ENCODE assay signal across 39 cellular contexts in genomic region chr7:107268593-107268992, GRCh38.
"Had no signal": no experiment of that assay in that cellular context is flagged by ENCODE, and none has a peak within 500 bp of the region (broad histone marks: within the 10 kb centered on the region; RNA-seq: fewer than 3 reads in every experiment).

No MANE protein-coding gene starts in this region.

- H3K4me3 ChIP-seq: adrenal gland, breast epithelium, cardiac muscle cell, esophagus squamous epithelium, gastroesophageal sphincter, heart right ventricle had no signal

- H3K9me3 ChIP-seq: adrenal gland, breast epithelium, esophagus squamous epithelium, gastroesophageal sphincter, heart right ventricle had no signal

- H3K4me3 Mint-ChIP-seq: activated B cell treated with CpG ODN at 0.5 μM for 24 hours; activated CD8-positive, alpha-beta memory T cell treated with anti-CD3 and anti-CD28 coated beads, Interleukin-2, amount 10 ng/mL, durations not matched to agents 7 days and 5 days; activated CD8-positive, alpha-beta T cell treated with anti-CD3 and anti-CD28 coated beads, Interleukin-2, amount 10 ng/mL, durations not matched to agents 7 days and 5 days; activated naive CD4-positive, alpha-beta T cell treated with anti-CD3 and anti-CD28 coated beads for 36 hours; activated naive CD4-positive, alpha-beta T cell treated with anti-CD3 and anti-CD28 coated beads, Interleukin-2, amount 50 U/mL, for 24 hours; activated naive CD8-positive, alpha-beta T cell treated with anti-CD3 and anti-CD28 coated beads for 36 hours; activated naive CD8-positive, alpha-beta T cell treated with anti-CD3 and anti-CD28 coated beads, Interleukin-2, amount 50 U/mL, for 24 hours; activated T-helper 1 cell treated with anti-CD3 and anti-CD28 coated beads, Interleukin-12 subunit alpha, Interleukin-12 subunit beta, Interleukin-2, Interleukin-4 antibody, amounts not matched to agents 30 ng/mL and 10 ng/mL and 1 ng/mL, durations not matched to agents 14 hours and 24 hours and 36 hours; brain; T-cell; T-helper 17 cell; T-helper 2 cell treated with Interferon-gamma antibody and Interleukin-4, amounts not matched to agents 5 μg/mL and 100 μg/mL, for 36 hours had no signal

- H3K4me1 Mint-ChIP-seq: activated B cell treated with CpG ODN at 0.5 μM for 24 hours; activated CD8-positive, alpha-beta memory T cell treated with anti-CD3 and anti-CD28 coated beads, Interleukin-2, amount 10 ng/mL, durations not matched to agents 7 days and 5 days; activated naive CD4-positive, alpha-beta T cell treated with anti-CD3 and anti-CD28 coated beads, Interleukin-2, amount 50 U/mL, for 24 hours; activated naive CD8-positive, alpha-beta T cell treated with anti-CD3 and anti-CD28 coated beads for 36 hours; activated naive CD8-positive, alpha-beta T cell treated with anti-CD3 and anti-CD28 coated beads, Interleukin-2, amount 50 U/mL, for 24 hours; brain; T-cell had no signal

- H3K4me1 ChIP-seq: adrenal gland, breast epithelium, esophagus squamous epithelium, gastroesophageal sphincter had no signal

- H3K27me3 ChIP-seq: adrenal gland, breast epithelium, cardiac muscle cell, esophagus squamous epithelium, gastroesophageal sphincter, heart right ventricle had no signal

- DNase-seq: activated B cell treated with CpG ODN at 0.5 μM for 24 hours; activated CD4-positive, alpha-beta T cell treated with anti-CD3 and anti-CD28 coated beads for 48 hours; activated CD4-positive, alpha-beta T cell treated with anti-CD3 and anti-CD28 coated beads, Interleukin-2, amount 50 U/mL, for 1 hour; activated CD4-positive, alpha-beta T cell treated with anti-CD3 and anti-CD28 coated beads, Interleukin-2, amount 50 U/mL, for 48 hours; activated CD8-positive, alpha-beta memory T cell treated with anti-CD3 and anti-CD28 coated beads, Interleukin-2, amount 10 ng/mL, durations not matched to agents 7 days and 5 days; activated CD8-positive, alpha-beta memory T cell treated with anti-CD3 and anti-CD28 coated beads, Interleukin-2, amount 50 U/mL, for 4 hours; activated CD8-positive, alpha-beta T cell treated with anti-CD3 and anti-CD28 coated beads, Interleukin-2, amount 10 ng/mL, durations not matched to agents 7 days and 5 days; activated effector memory CD4-positive, alpha-beta T cell treated with anti-CD3 and anti-CD28 coated beads, Interleukin-2, amount 50 U/mL, for 16 hours; activated naive CD4-positive, alpha-beta T cell treated with anti-CD3 and anti-CD28 coated beads for 36 hours; activated naive CD8-positive, alpha-beta T cell treated with anti-CD3 and anti-CD28 coated beads for 36 hours; activated naive CD8-positive, alpha-beta T cell treated with anti-CD3 and anti-CD28 coated beads, Interleukin-2, amount 50 U/mL, for 24 hours; activated T-cell treated with anti-CD3 and anti-CD28 coated beads, Interleukin-2, amount 50 U/mL, for 1 hour; activated T-cell treated with anti-CD3 and anti-CD28 coated beads, Interleukin-2, amount 50 U/mL, for 48 hours; adrenal gland; amygdala; aorta; central memory CD4-positive, alpha-beta T cell; cerebellar nuclear complex; cortex of kidney; effector CD8-positive, alpha-beta T cell; esophagus squamous epithelium; foreskin melanocyte; heart right ventricle; T-cell; T-helper 17 cell; T1000; WERI-Rb-1 had no signal

- H3K36me3 ChIP-seq: adrenal gland, breast epithelium, cardiac muscle cell, WERI-Rb-1 had no signal

- H3K27ac Mint-ChIP-seq: activated B cell treated with CpG ODN at 0.5 μM for 24 hours; activated CD8-positive, alpha-beta memory T cell treated with anti-CD3 and anti-CD28 coated beads, Interleukin-2, amount 10 ng/mL, durations not matched to agents 7 days and 5 days; activated CD8-positive, alpha-beta T cell treated with anti-CD3 and anti-CD28 coated beads, Interleukin-2, amount 10 ng/mL, durations not matched to agents 7 days and 5 days; activated naive CD4-positive, alpha-beta T cell treated with anti-CD3 and anti-CD28 coated beads for 36 hours; activated naive CD4-positive, alpha-beta T cell treated with anti-CD3 and anti-CD28 coated beads, Interleukin-2, amount 50 U/mL, for 24 hours; activated naive CD8-positive, alpha-beta T cell treated with anti-CD3 and anti-CD28 coated beads for 36 hours; activated naive CD8-positive, alpha-beta T cell treated with anti-CD3 and anti-CD28 coated beads, Interleukin-2, amount 50 U/mL, for 24 hours; activated T-helper 1 cell treated with anti-CD3 and anti-CD28 coated beads, Interleukin-12 subunit alpha, Interleukin-12 subunit beta, Interleukin-2, Interleukin-4 antibody, amounts not matched to agents 30 ng/mL and 10 ng/mL and 1 ng/mL, durations not matched to agents 14 hours and 24 hours and 36 hours; activated T-helper 2 cell treated with anti-CD3 and anti-CD28 coated beads, Interferon-gamma antibody, Interleukin-2, Interleukin-4, amounts not matched to agents 10 μg/mL and 5 μg/mL and 100 μg/mL, durations not matched to agents 14 hours and 24 hours and 36 hours; brain; T-cell; T-helper 17 cell; T-helper 2 cell treated with Interferon-gamma antibody and Interleukin-4, amounts not matched to agents 5 μg/mL and 100 μg/mL, for 36 hours had no signal

- H3K27ac ChIP-seq: adrenal gland, breast epithelium, cardiac muscle cell, epithelial cell of prostate, esophagus squamous epithelium, gastroesophageal sphincter, heart right ventricle, WERI-Rb-1 had no signal

- H3K9me3 Mint-ChIP-seq: activated B cell treated with CpG ODN at 0.5 μM for 24 hours; activated naive CD4-positive, alpha-beta T cell treated with anti-CD3 and anti-CD28 coated beads for 36 hours; activated naive CD4-positive, alpha-beta T cell treated with anti-CD3 and anti-CD28 coated beads, Interleukin-2, amount 50 U/mL, for 24 hours; activated naive CD8-positive, alpha-beta T cell treated with anti-CD3 and anti-CD28 coated beads for 36 hours; activated naive CD8-positive, alpha-beta T cell treated with anti-CD3 and anti-CD28 coated beads, Interleukin-2, amount 50 U/mL, for 24 hours; activated T-helper 1 cell treated with anti-CD3 and anti-CD28 coated beads, Interleukin-12 subunit alpha, Interleukin-12 subunit beta, Interleukin-2, Interleukin-4 antibody, amounts not matched to agents 30 ng/mL and 10 ng/mL and 1 ng/mL, durations not matched to agents 14 hours and 24 hours and 36 hours; activated T-helper 2 cell treated with anti-CD3 and anti-CD28 coated beads, Interferon-gamma antibody, Interleukin-2, Interleukin-4, amounts not matched to agents 10 μg/mL and 5 μg/mL and 100 μg/mL, durations not matched to agents 14 hours and 24 hours and 36 hours; brain; T-cell; T-helper 2 cell treated with Interferon-gamma antibody and Interleukin-4, amounts not matched to agents 5 μg/mL and 100 μg/mL, for 36 hours had no signal

- FAIRE-seq: endometrium, endothelial cell of umbilical vein had no signal

- ATAC-seq: activated CD4-positive, CD25-positive, alpha-beta regulatory T cell treated with anti-CD3 and anti-CD28 coated beads, Interleukin-2, amount 50 U/mL, for 24 hours; activated CD8-positive, alpha-beta memory T cell treated with anti-CD3 and anti-CD28 coated beads, Interleukin-2, amount 10 ng/mL, durations not matched to agents 7 days and 5 days; activated CD8-positive, alpha-beta T cell treated with anti-CD3 and anti-CD28 coated beads, Interleukin-2, amount 10 ng/mL, durations not matched to agents 7 days and 5 days; activated naive CD8-positive, alpha-beta T cell treated with anti-CD3 and anti-CD28 coated beads, Interleukin-2, amount 50 U/mL, for 24 hours; gastroesophageal sphincter; heart right ventricle; T-cell; T-helper 17 cell had no signal

- H3K27me3 Mint-ChIP-seq: activated B cell treated with CpG ODN at 0.5 μM for 24 hours; activated CD8-positive, alpha-beta memory T cell treated with anti-CD3 and anti-CD28 coated beads, Interleukin-2, amount 10 ng/mL, durations not matched to agents 7 days and 5 days; activated naive CD4-positive, alpha-beta T cell treated with anti-CD3 and anti-CD28 coated beads, Interleukin-2, amount 50 U/mL, for 24 hours; activated naive CD8-positive, alpha-beta T cell treated with anti-CD3 and anti-CD28 coated beads for 36 hours; activated naive CD8-positive, alpha-beta T cell treated with anti-CD3 and anti-CD28 coated beads, Interleukin-2, amount 50 U/mL, for 24 hours; brain; T-cell; T-helper 17 cell had no signal
